Comparison of ENCODE assay signal across 7 cellular contexts in genomic region chr11:43734256-43734655, GRCh38.
"Had no signal": no experiment of that assay in that cellular context is flagged by ENCODE, and none has a peak within 500 bp of the region (broad histone marks: within the 10 kb centered on the region; RNA-seq: fewer than 3 reads in every experiment).

No MANE protein-coding gene starts in this region.

- H3K27ac ChIP-seq: HL-60 had no signal

- H3K27ac Mint-ChIP-seq: GM23338 had no signal

- H2AFZ ChIP-seq: GM23338 had no signal

- H3K4me3 ChIP-seq: GM23338, K562 had no signal

- H3K4me3 Mint-ChIP-seq: GM23338 had no signal

- H3K9me3 Mint-ChIP-seq: GM23338 had no signal

- FAIRE-seq: K562 had no signal

- H3K4me2 ChIP-seq: GM23338 had no signal

- DNase-seq: H7, HCEC 1CT, IMR-90, KG1 had no signal
